Comparison of ENCODE assay signal across 1 cellular context in genomic region chr20:58697867-58698703, GRCh38.
TF ChIP-seq lines count a peak whose summit lies in the region.

No MANE protein-coding gene starts in this region.

TF ChIP-seq in H1, 55 proteins besides CTCF, POLR2A, EP300 and RAD21:
- no peak for TF ChIP-seq CHD1 (IDR thresholded peaks at IDR 0.05; ENCODE audit: low read depth, low read length)
- TF ChIP-seq NRF1 (IDR thresholded peaks at IDR 0.05; ENCODE audit: low read depth, low read length), result no peak
